Comparison of ENCODE assay signal across 22 cellular contexts in the genomic region with DNA sequence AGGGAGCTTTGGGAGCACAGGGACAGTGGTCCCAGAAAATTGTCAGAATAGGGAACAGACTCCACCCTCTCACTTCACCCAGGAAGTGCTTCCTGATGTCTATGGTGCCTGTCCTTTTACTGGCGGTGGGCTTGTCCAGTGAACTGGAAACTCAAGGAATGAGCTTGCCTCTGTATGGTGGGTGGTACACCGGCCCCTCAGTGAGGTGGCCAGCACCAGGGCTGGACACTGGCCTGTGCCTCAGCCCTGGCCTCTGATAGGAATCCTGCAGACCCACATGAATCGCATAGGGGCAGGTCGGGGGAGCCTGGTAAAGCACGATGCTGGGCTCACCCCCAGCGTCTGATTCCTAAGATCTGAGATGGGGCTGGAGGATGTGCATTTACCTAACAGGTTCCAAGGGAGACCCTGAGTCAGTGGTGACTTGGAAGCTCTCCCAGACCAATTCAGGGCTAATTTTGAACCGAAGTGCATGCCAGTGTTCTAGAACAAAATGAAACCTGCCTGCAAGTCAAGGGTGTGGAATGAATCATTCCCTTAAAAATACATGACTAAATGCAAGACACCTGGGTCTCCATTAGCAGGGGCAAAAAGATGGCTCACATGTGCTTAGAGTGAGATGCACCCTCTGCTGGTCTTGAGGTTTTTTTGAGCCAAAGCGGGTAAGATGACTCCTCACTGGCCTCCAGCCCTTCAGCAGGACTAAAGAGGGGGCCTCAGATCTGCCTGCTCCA.
DNase-seq lines count a peak whose midpoint lies in the region; ATAC-seq lines count a peak whose summit lies in the region.
"Had no signal": no experiment of that assay in that cellular context is flagged by ENCODE, and none has a peak within 500 bp of the region (broad histone marks: within the 10 kb centered on the region; RNA-seq: fewer than 3 reads in every experiment).

No MANE protein-coding gene starts in this region.

- no peaks in the 10 kb centered on the region for H3K36me3 Mint-ChIP-seq in activated naive CD4-positive, alpha-beta T cell treated with anti-CD3 and anti-CD28 coated beads, Interleukin-2, amount 50 U/mL, for 72 hours
- H3K36me3 Mint-ChIP-seq in activated naive CD4-positive, alpha-beta T cell treated with anti-CD3 and anti-CD28 coated beads for 36 hours (ENCODE audit: low read depth) = no peaks in the 10 kb centered on the region
- no peaks in the 10 kb centered on the region for H3K36me3 Mint-ChIP-seq in natural killer cell treated with Interleukin-12 subunit alpha and Interleukin-12 subunit beta and Interleukin-15 and Interleukin-18, amount 100 ng/mL, for 72 hours
- H3K36me3 Mint-ChIP-seq: activated CD4-positive, alpha-beta memory T cell treated with anti-CD3 and anti-CD28 coated beads for 36 hours; WTC11 had no signal

- no peaks in the 10 kb centered on the region for H3K9me3 Mint-ChIP-seq in activated naive CD4-positive, alpha-beta T cell treated with anti-CD3 and anti-CD28 coated beads, Interleukin-2, amount 50 U/mL, for 72 hours
- H3K9me3 Mint-ChIP-seq in activated naive CD4-positive, alpha-beta T cell treated with anti-CD3 and anti-CD28 coated beads for 36 hours = no peaks in the 10 kb centered on the region
- no peaks in the 10 kb centered on the region for H3K9me3 Mint-ChIP-seq in natural killer cell treated with Interleukin-12 subunit alpha and Interleukin-12 subunit beta and Interleukin-15 and Interleukin-18, amount 100 ng/mL, for 72 hours
- H3K9me3 Mint-ChIP-seq: activated CD4-positive, alpha-beta memory T cell treated with anti-CD3 and anti-CD28 coated beads for 36 hours; WTC11 had no signal

- DNase-seq in activated naive CD4-positive, alpha-beta T cell treated with anti-CD3 and anti-CD28 coated beads, Interleukin-2, amount 50 U/mL, for 72 hours (ENCODE audit: low spot score in 2 of 2) = no peak
- no peak for DNase-seq in activated naive CD4-positive, alpha-beta T cell treated with anti-CD3 and anti-CD28 coated beads for 36 hours
- DNase-seq in astrocyte of the hippocampus (ENCODE audit: low read depth, low spot score) (peak; percentile 38), glomerular visceral epithelial cell (ENCODE audit: extremely low spot score) (peak; percentile 11), NCI-H524 (lab: John Stamatoyannopoulos, UW) (no peak), SKM-1 treated with dmso at 0.1 percent for 144 hours (lab: John Stamatoyannopoulos, UW; ENCODE audit: unreplicated experiment) (no peak)
- no peak for DNase-seq in natural killer cell treated with Interleukin-12 subunit alpha and Interleukin-12 subunit beta and Interleukin-15 and Interleukin-18, amount 100 ng/mL, for 72 hours (ENCODE audit: low spot score)
- DNase-seq: activated CD4-positive, alpha-beta memory T cell treated with anti-CD3 and anti-CD28 coated beads for 36 hours; activated naive CD4-positive, alpha-beta T cell; amniotic stem cell; COR-L47; DMS79; kidney; NCI-H1436; NCI-H524 treated with DMSO at 0.1 percent for 48 hours; nucleus accumbens; stimulated activated CD4-positive, alpha-beta T cell treated with anti-CD3 and anti-CD28 coated beads, Interleukin-4, amount 100 ng/mL, for 4 hours; T-helper 9 cell; trophoblast cell had no signal

- peak; percentile 29 to 69 for ATAC-seq in activated naive CD4-positive, alpha-beta T cell treated with anti-CD3 and anti-CD28 coated beads, Interleukin-2, amount 50 U/mL, for 72 hours
- no peak for ATAC-seq in GM19328 (IDR thresholded peaks at IDR 0.05; ENCODE audit: unreplicated experiment)
- no peak for ATAC-seq in natural killer cell treated with Interleukin-12 subunit alpha and Interleukin-12 subunit beta and Interleukin-15 and Interleukin-18, amount 100 ng/mL, for 72 hours
- ATAC-seq: Right ventricle myocardium inferior, WTC11 had no signal

- intact Hi-C loops in activated naive CD4-positive, alpha-beta T cell treated with anti-CD3 and anti-CD28 coated beads for 36 hours (cut with micrococcal nuclease) = no loop called here

- CTCF ChIA-PET in activated naive CD4-positive, alpha-beta T cell treated with anti-CD3 and anti-CD28 coated beads for 36 hours (lab: Charles Lee) = interaction anchor here (0.6 kb wide), 1 partner anchor 1519 kb away, joined by 3 read pairs; no protein-coding TSS in a partner anchor

- H3K27me3 Mint-ChIP-seq in activated naive CD4-positive, alpha-beta T cell treated with anti-CD3 and anti-CD28 coated beads for 36 hours (ENCODE audit: low read depth) = no peaks in the 10 kb centered on the region
- peaks cover 10% of the 10 kb centered on the region in 2 donors for H3K27me3 Mint-ChIP-seq in natural killer cell treated with Interleukin-12 subunit alpha and Interleukin-12 subunit beta and Interleukin-15 and Interleukin-18, amount 100 ng/mL, for 72 hours
- H3K27me3 Mint-ChIP-seq: activated CD4-positive, alpha-beta memory T cell treated with anti-CD3 and anti-CD28 coated beads for 36 hours had no signal

- H3K27ac Mint-ChIP-seq in activated naive CD4-positive, alpha-beta T cell treated with anti-CD3 and anti-CD28 coated beads, Interleukin-2, amount 50 U/mL, for 72 hours = peak overlapping the region in 1 of 2 donors; percentile 45
- H3K27ac Mint-ChIP-seq in activated naive CD4-positive, alpha-beta T cell treated with anti-CD3 and anti-CD28 coated beads for 36 hours = no peak overlapping the region
- no peak overlapping the region for H3K27ac Mint-ChIP-seq in natural killer cell treated with Interleukin-12 subunit alpha and Interleukin-12 subunit beta and Interleukin-15 and Interleukin-18, amount 100 ng/mL, for 72 hours
- H3K27ac Mint-ChIP-seq: activated CD4-positive, alpha-beta memory T cell treated with anti-CD3 and anti-CD28 coated beads for 36 hours; WTC11 had no signal

- no peaks in the 10 kb centered on the region for H3K4me1 Mint-ChIP-seq in activated naive CD4-positive, alpha-beta T cell treated with anti-CD3 and anti-CD28 coated beads for 36 hours (ENCODE audit: low read depth)
- no peaks in the 10 kb centered on the region for H3K4me1 Mint-ChIP-seq in natural killer cell treated with Interleukin-12 subunit alpha and Interleukin-12 subunit beta and Interleukin-15 and Interleukin-18, amount 100 ng/mL, for 72 hours (ENCODE audit: low read depth in 2 of 2)
- H3K4me1 Mint-ChIP-seq: WTC11 had no signal

- no peak overlapping the region for H3K4me3 Mint-ChIP-seq in activated naive CD4-positive, alpha-beta T cell treated with anti-CD3 and anti-CD28 coated beads for 36 hours
- H3K4me3 Mint-ChIP-seq in natural killer cell treated with Interleukin-12 subunit alpha and Interleukin-12 subunit beta and Interleukin-15 and Interleukin-18, amount 100 ng/mL, for 72 hours = no peak overlapping the region
- H3K4me3 Mint-ChIP-seq: activated CD4-positive, alpha-beta memory T cell treated with anti-CD3 and anti-CD28 coated beads for 36 hours; WTC11 had no signal

Comparison
In these comparisons a context has a peak if more than half of its experiments do, and no peak if none do; other contexts are left out.
1. ATAC-seq: peak in activated naive CD4-positive, alpha-beta T cell treated with anti-CD3 and anti-CD28 coated beads, Interleukin-2, amount 50 U/mL, for 72 hours (2 of 2); none in GM19328 (single experiment) and natural killer cell treated with Interleukin-12 subunit alpha and Interleukin-12 subunit beta and Interleukin-15 and Interleukin-18, amount 100 ng/mL, for 72 hours (0 of 2).
2. DNase-seq: peak in astrocyte of the hippocampus (single experiment) and glomerular visceral epithelial cell (single experiment); none in activated naive CD4-positive, alpha-beta T cell treated with anti-CD3 and anti-CD28 coated beads, Interleukin-2, amount 50 U/mL, for 72 hours (0 of 2), activated naive CD4-positive, alpha-beta T cell treated with anti-CD3 and anti-CD28 coated beads for 36 hours (single experiment), NCI-H524 (0 of 2), natural killer cell treated with Interleukin-12 subunit alpha and Interleukin-12 subunit beta and Interleukin-15 and Interleukin-18, amount 100 ng/mL, for 72 hours (single experiment) and SKM-1 treated with dmso at 0.1 percent for 144 hours (single experiment).